In the genomic region with DNA sequence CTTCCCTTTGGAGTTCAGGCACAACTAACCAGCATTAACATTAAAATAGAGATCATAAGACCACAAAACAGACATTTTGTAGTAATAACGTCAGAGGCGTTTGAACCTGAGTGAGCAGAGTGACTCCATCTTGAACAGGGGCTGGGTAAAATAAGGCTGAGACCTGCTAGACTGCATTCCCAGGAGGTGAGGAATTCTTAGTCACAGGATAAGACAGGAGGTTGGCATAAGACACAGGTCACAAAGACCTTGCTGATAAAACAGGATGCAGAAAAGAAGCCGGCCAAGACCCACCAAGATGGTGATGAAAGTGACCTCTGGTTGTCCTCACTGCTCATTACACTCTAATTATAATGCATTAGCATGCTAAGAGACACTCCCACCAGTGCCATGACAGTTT, we compare ENCODE assay signal across 17 cellular contexts.
DNase-seq lines count a peak whose midpoint lies in the region; TF ChIP-seq lines count a peak whose summit lies in the region.
"Had no signal": no experiment of that assay in that cellular context is flagged by ENCODE, and none has a peak within 500 bp of the region (broad histone marks: within the 10 kb centered on the region; RNA-seq: fewer than 3 reads in every experiment).

No MANE protein-coding gene starts in this region.

- H3K4me1 ChIP-seq in HUES64 (ENCODE audit: insufficient read depth, low read length): peaks cover 49% of the 10 kb centered on the region
- H3K4me1 ChIP-seq: SJSA1 had no signal

- peak overlapping the region; percentile 77 for H3K27ac Mint-ChIP-seq in type B pancreatic cell
- H3K27ac Mint-ChIP-seq: B cell; CD8-positive, alpha-beta T cell had no signal

- H3K9ac ChIP-seq in HUES64 (ENCODE audit: low read depth, low read length): peak overlapping the region; percentile 17; the same call in 1 of the 2 replicates
- H3K9ac ChIP-seq: KMS-11 had no signal

- H3K4me3 ChIP-seq in HUES64 (ENCODE audit: low read length): no peak overlapping the region
- H3K4me3 ChIP-seq: SJSA1 had no signal

- no peaks in the 10 kb centered on the region for H3K9me3 ChIP-seq in HUES64 (ENCODE audit: insufficient read depth, low read depth, low read length)
- H3K9me3 ChIP-seq: SJSA1 had no signal

- in situ Hi-C loops in KBM-7 (cut with MboI; ENCODE audit: low pct_unique_long_range_greater_than_20kb, low sequenced_read_pairs): no loop called here

- no peak for TF ChIP-seq CTCF in type B pancreatic cell (conservative IDR thresholded peaks at IDR 0.05)

- peaks cover 7% of the 10 kb centered on the region for H3K9me3 Mint-ChIP-seq in type B pancreatic cell

- DNase-seq in astrocyte of the hippocampus (ENCODE audit: low read depth, low spot score) (peak; percentile 40), islet precursor cell (peak; percentile 86), type B pancreatic cell (ENCODE audit: extremely low spot score, unreplicated experiment) (no peak), KBM-7 (no peak), NCI-H2196 treated with DMSO at 0.1 percent for 48 hours (lab: John Stamatoyannopoulos, UW; ENCODE audit: unreplicated experiment) (no peak), activated T-cell treated with anti-CD3 and anti-CD28 coated beads for 4 hours (no peak)
- DNase-seq: ACHN; CD8-positive, alpha-beta T cell; NCI-H187 treated with DMSO at 0.1 percent for 48 hours; NCI-H2171 treated with DMSO at 0.1 percent for 48 hours; NCI-H510A treated with DMSO at 0.1 percent for 48 hours; RPMI8226 had no signal

- 70% methylated on average over 3 of the region's 3 CpGs for WGBS in HUES64

- H3K27me3 Mint-ChIP-seq in type B pancreatic cell: no peaks in the 10 kb centered on the region

- no peaks in the 10 kb centered on the region for H3K27me3 ChIP-seq in HUES64 (ENCODE audit: insufficient read depth, low read length)
- H3K27me3 ChIP-seq: SJSA1 had no signal

- peaks cover 5% of the 10 kb centered on the region for H3K4me1 Mint-ChIP-seq in type B pancreatic cell (ENCODE audit: unreplicated experiment)
- H3K4me1 Mint-ChIP-seq: B cell had no signal

- H3K27ac ChIP-seq in HUES64 (ENCODE audit: low read depth, low read length): peak overlapping the region; percentile 48
- H3K27ac ChIP-seq: HL-60, KMS-11, SJSA1 had no signal

- H3K4me3 Mint-ChIP-seq in type B pancreatic cell: no peak overlapping the region
- H3K4me3 Mint-ChIP-seq: B cell; CD8-positive, alpha-beta T cell had no signal

- H3K36me3 ChIP-seq in HUES64 (ENCODE audit: insufficient read depth, low read length): no peaks in the 10 kb centered on the region
- H3K36me3 ChIP-seq: SJSA1 had no signal

- H3K36me3 Mint-ChIP-seq in type B pancreatic cell: no peaks in the 10 kb centered on the region
- H3K36me3 Mint-ChIP-seq: CD8-positive, alpha-beta T cell had no signal

Comparison
In these comparisons a context has a peak if more than half of its experiments do, and no peak if none do; other contexts are left out.
1. DNase-seq: peak in astrocyte of the hippocampus (single experiment) and islet precursor cell (single experiment); none in type B pancreatic cell (single experiment), KBM-7 (single experiment), NCI-H2196 treated with DMSO at 0.1 percent for 48 hours (single experiment) and activated T-cell treated with anti-CD3 and anti-CD28 coated beads for 4 hours (single experiment).